ENCODE assay signal across 12 cellular contexts in the genomic region with DNA sequence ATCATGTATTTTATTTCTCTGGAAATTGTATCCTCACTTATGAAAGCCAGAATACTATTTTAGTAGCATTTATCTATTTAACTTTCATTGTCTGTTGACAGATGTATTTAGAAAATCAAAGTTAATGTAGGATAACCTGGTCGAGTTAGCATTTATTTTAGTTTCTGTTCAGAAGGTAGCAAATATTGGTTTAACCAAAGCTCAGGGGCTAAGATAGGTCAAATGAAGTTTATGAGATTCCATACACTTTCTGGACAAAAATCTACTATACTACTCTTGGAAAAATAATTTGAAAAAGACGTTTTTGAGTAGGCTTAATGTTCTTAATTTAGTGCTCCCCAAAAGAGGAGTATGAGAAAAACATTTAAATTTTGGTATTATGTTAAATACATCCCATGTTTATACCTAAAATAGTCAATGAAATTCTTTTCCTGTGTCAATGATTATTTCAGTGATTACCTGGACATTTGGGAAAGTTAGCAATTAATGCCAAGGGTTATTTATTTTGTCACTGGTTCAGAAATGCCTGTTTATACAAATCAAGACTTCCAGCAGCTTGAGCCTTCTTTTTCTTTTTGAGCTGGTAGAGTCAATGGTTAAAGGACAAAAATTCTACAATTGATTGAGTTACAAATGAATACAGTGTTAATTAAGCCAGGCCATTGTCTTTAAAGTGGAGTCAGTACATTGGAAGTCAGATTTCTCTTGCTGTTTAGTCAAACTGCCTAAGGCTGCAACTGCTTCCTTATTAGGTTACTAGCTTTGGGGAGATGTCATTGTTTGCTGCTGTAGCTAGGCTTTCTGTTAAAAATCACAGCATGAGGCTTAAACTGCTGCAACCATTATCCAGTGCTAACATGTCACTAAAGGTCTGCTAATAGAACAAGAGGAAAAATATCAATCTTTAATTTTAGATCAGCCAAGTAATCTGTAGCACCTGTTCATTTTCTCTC.
DNase-seq lines count a peak whose midpoint lies in the region; ATAC-seq lines count a peak whose summit lies in the region.
"Had no signal": no experiment of that assay in that cellular context is flagged by ENCODE, and none has a peak within 500 bp of the region (broad histone marks: within the 10 kb centered on the region; RNA-seq: fewer than 3 reads in every experiment).

No MANE protein-coding gene starts in this region.

- no peak overlapping the region for H3K27ac Mint-ChIP-seq in activated CD4-positive, alpha-beta memory T cell treated with anti-CD3 and anti-CD28 coated beads, Interleukin-2, amount 10 ng/mL, durations not matched to agents 7 days and 5 days
- H3K27ac Mint-ChIP-seq in stimulated activated naive B cell treated with anti-CD40 and anti-IgM and Interleukin-4, amounts not matched to agents 10 μg/mL and 1 μg/mL and 100 μg/mL, for 72 hours, result no peak overlapping the region
- H3K27ac Mint-ChIP-seq: activated naive CD8-positive, alpha-beta T cell treated with anti-CD3 and anti-CD28 coated beads, Interleukin-2, amount 50 U/mL, for 24 hours had no signal

- H3K9me3 Mint-ChIP-seq in activated CD4-positive, alpha-beta memory T cell treated with anti-CD3 and anti-CD28 coated beads, Interleukin-2, amount 10 ng/mL, durations not matched to agents 7 days and 5 days, result no peaks in the 10 kb centered on the region
- no peaks in the 10 kb centered on the region for H3K9me3 Mint-ChIP-seq in stimulated activated naive B cell treated with anti-CD40 and anti-IgM and Interleukin-4, amounts not matched to agents 10 μg/mL and 1 μg/mL and 100 μg/mL, for 72 hours
- H3K9me3 Mint-ChIP-seq: activated naive CD8-positive, alpha-beta T cell treated with anti-CD3 and anti-CD28 coated beads, Interleukin-2, amount 50 U/mL, for 24 hours had no signal

- H3K36me3 ChIP-seq in effector memory CD4-positive, alpha-beta T cell (ENCODE audit: control insufficient read depth, insufficient read depth, low read length), result no peaks in the 10 kb centered on the region
- H3K36me3 ChIP-seq: BLaER1 treated with 17β-estradiol and CSF1 and Interleukin-3, amounts not matched to agents 10 nM and 100 nM; Peyer's patch had no signal

- CTCF ChIA-PET in activated CD4-positive, alpha-beta memory T cell treated with anti-CD3 and anti-CD28 coated beads, Interleukin-2, amount 10 ng/mL, durations not matched to agents 7 days and 5 days (lab: Charles Lee), result interaction anchor here (0.8 kb wide), 1 partner anchor 64 kb away, joined by 3 read pairs; no protein-coding TSS in a partner anchor

- H3K36me3 Mint-ChIP-seq in activated CD4-positive, alpha-beta memory T cell treated with anti-CD3 and anti-CD28 coated beads, Interleukin-2, amount 10 ng/mL, durations not matched to agents 7 days and 5 days (ENCODE audit: low read depth), result no peaks in the 10 kb centered on the region
- H3K36me3 Mint-ChIP-seq in stimulated activated naive B cell treated with anti-CD40 and anti-IgM and Interleukin-4, amounts not matched to agents 10 μg/mL and 1 μg/mL and 100 μg/mL, for 72 hours, result peaks cover 4 to 5% of the 10 kb centered on the region in 2 donors

- H3K27me3 Mint-ChIP-seq in activated CD4-positive, alpha-beta memory T cell treated with anti-CD3 and anti-CD28 coated beads, Interleukin-2, amount 10 ng/mL, durations not matched to agents 7 days and 5 days, result no peaks in the 10 kb centered on the region
- no peaks in the 10 kb centered on the region for H3K27me3 Mint-ChIP-seq in stimulated activated naive B cell treated with anti-CD40 and anti-IgM and Interleukin-4, amounts not matched to agents 10 μg/mL and 1 μg/mL and 100 μg/mL, for 72 hours
- H3K27me3 Mint-ChIP-seq: activated naive CD8-positive, alpha-beta T cell treated with anti-CD3 and anti-CD28 coated beads, Interleukin-2, amount 50 U/mL, for 24 hours had no signal

- no peak for ATAC-seq in stimulated activated naive B cell treated with anti-CD40 and anti-IgM and Interleukin-4, amounts not matched to agents 10 μg/mL and 1 μg/mL and 100 μg/mL, for 72 hours (replicated peaks)
- ATAC-seq in GM18909 (IDR thresholded peaks at IDR 0.05; ENCODE audit: poor library complexity, unreplicated experiment), result no peak
- ATAC-seq: activated naive CD8-positive, alpha-beta T cell treated with anti-CD3 and anti-CD28 coated beads, Interleukin-2, amount 50 U/mL, for 24 hours had no signal

- H3K4me1 ChIP-seq in effector memory CD4-positive, alpha-beta T cell (ENCODE audit: control insufficient read depth, insufficient read depth, low read length, poor library complexity, severe bottlenecking), result no peaks in the 10 kb centered on the region
- H3K4me1 ChIP-seq: BLaER1 treated with 17β-estradiol and CSF1 and Interleukin-3, amounts not matched to agents 10 nM and 100 nM; Peyer's patch had no signal

- DNase-seq in COR-L47 (lab: John Stamatoyannopoulos, UW), result peak; percentile 90
- peak in 2 of 3 experiments; percentile 81 to 98 for DNase-seq in NCI-H1417 (lab: John Stamatoyannopoulos, UW)
- peak; percentile 52 for DNase-seq in SK-MEL-5 (ENCODE audit: low read depth, low spot score)
- DNase-seq in iPS DF 19.7 (ENCODE audit: low read depth, low spot score), result peak; percentile 90
- DNase-seq in activated CD4-positive, alpha-beta memory T cell treated with anti-CD3 and anti-CD28 coated beads, Interleukin-2, amount 10 ng/mL, durations not matched to agents 7 days and 5 days, result no peak
- no peak for DNase-seq in stimulated activated naive B cell treated with anti-CD40 and anti-IgM and Interleukin-4, amounts not matched to agents 10 μg/mL and 1 μg/mL and 100 μg/mL, for 72 hours
- no peak for DNase-seq in effector memory CD4-positive, alpha-beta T cell
- DNase-seq: activated CD4-positive, alpha-beta T cell treated with anti-CD3 and anti-CD28 coated beads, Interleukin-2, amount 50 U/mL, for 48 hours; activated naive CD8-positive, alpha-beta T cell treated with anti-CD3 and anti-CD28 coated beads, Interleukin-2, amount 50 U/mL, for 24 hours; Peyer's patch had no signal

- no peaks in the 10 kb centered on the region for H3K9me3 ChIP-seq in effector memory CD4-positive, alpha-beta T cell (ENCODE audit: control insufficient read depth, low read length)
- H3K9me3 ChIP-seq: BLaER1 treated with 17β-estradiol and CSF1 and Interleukin-3, amounts not matched to agents 10 nM and 100 nM; Peyer's patch had no signal

- H3K4me3 ChIP-seq in effector memory CD4-positive, alpha-beta T cell (ENCODE audit: insufficient read depth, low read depth, low read length, poor library complexity, severe bottlenecking), result no peak overlapping the region
- H3K4me3 ChIP-seq: BLaER1 treated with 17β-estradiol and CSF1 and Interleukin-3, amounts not matched to agents 10 nM and 100 nM; Peyer's patch had no signal

- in situ Hi-C loops in SK-MEL-5 (cut with HindIII; ENCODE audit: low pct_unique_long_range_greater_than_20kb, low sequenced_read_pairs), result no loop called here

- no peaks in the 10 kb centered on the region for H3K4me1 Mint-ChIP-seq in activated CD4-positive, alpha-beta memory T cell treated with anti-CD3 and anti-CD28 coated beads, Interleukin-2, amount 10 ng/mL, durations not matched to agents 7 days and 5 days
- H3K4me1 Mint-ChIP-seq in stimulated activated naive B cell treated with anti-CD40 and anti-IgM and Interleukin-4, amounts not matched to agents 10 μg/mL and 1 μg/mL and 100 μg/mL, for 72 hours, result peaks cover 18 to 41% of the 10 kb centered on the region in 2 donors

- no peaks in the 10 kb centered on the region for H3K27me3 ChIP-seq in effector memory CD4-positive, alpha-beta T cell (replicated peaks; ENCODE audit: control insufficient read depth, insufficient read depth, low read length, poor library complexity, severe bottlenecking)
- H3K27me3 ChIP-seq: BLaER1 treated with 17β-estradiol and CSF1 and Interleukin-3, amounts not matched to agents 10 nM and 100 nM; Peyer's patch had no signal

- H3K4me3 Mint-ChIP-seq in activated CD4-positive, alpha-beta memory T cell treated with anti-CD3 and anti-CD28 coated beads, Interleukin-2, amount 10 ng/mL, durations not matched to agents 7 days and 5 days, result no peak overlapping the region
- no peak overlapping the region for H3K4me3 Mint-ChIP-seq in stimulated activated naive B cell treated with anti-CD40 and anti-IgM and Interleukin-4, amounts not matched to agents 10 μg/mL and 1 μg/mL and 100 μg/mL, for 72 hours
- H3K4me3 Mint-ChIP-seq: activated naive CD8-positive, alpha-beta T cell treated with anti-CD3 and anti-CD28 coated beads, Interleukin-2, amount 50 U/mL, for 24 hours had no signal

- POLR2A ChIA-PET in activated CD4-positive, alpha-beta memory T cell treated with anti-CD3 and anti-CD28 coated beads, Interleukin-2, amount 10 ng/mL, durations not matched to agents 7 days and 5 days (lab: Charles Lee), result no interaction called here

- H3K27ac ChIP-seq in effector memory CD4-positive, alpha-beta T cell (ENCODE audit: insufficient read depth, low read length, poor library complexity, severe bottlenecking), result no peak overlapping the region
- H3K27ac ChIP-seq: BLaER1 treated with 17β-estradiol and CSF1 and Interleukin-3, amounts not matched to agents 10 nM and 100 nM; Peyer's patch had no signal

Comparison
In these comparisons a context has a peak if more than half of its experiments do, and no peak if none do; other contexts are left out.
1. DNase-seq: peak in COR-L47 (single experiment), NCI-H1417 (2 of 3), SK-MEL-5 (single experiment) and iPS DF 19.7 (single experiment); none in activated CD4-positive, alpha-beta memory T cell treated with anti-CD3 and anti-CD28 coated beads, Interleukin-2, amount 10 ng/mL, durations not matched to agents 7 days and 5 days (single experiment), stimulated activated naive B cell treated with anti-CD40 and anti-IgM and Interleukin-4, amounts not matched to agents 10 μg/mL and 1 μg/mL and 100 μg/mL, for 72 hours (single experiment) and effector memory CD4-positive, alpha-beta T cell (0 of 3).